ENCODE assay signal across 8 cellular contexts in the genomic region with DNA sequence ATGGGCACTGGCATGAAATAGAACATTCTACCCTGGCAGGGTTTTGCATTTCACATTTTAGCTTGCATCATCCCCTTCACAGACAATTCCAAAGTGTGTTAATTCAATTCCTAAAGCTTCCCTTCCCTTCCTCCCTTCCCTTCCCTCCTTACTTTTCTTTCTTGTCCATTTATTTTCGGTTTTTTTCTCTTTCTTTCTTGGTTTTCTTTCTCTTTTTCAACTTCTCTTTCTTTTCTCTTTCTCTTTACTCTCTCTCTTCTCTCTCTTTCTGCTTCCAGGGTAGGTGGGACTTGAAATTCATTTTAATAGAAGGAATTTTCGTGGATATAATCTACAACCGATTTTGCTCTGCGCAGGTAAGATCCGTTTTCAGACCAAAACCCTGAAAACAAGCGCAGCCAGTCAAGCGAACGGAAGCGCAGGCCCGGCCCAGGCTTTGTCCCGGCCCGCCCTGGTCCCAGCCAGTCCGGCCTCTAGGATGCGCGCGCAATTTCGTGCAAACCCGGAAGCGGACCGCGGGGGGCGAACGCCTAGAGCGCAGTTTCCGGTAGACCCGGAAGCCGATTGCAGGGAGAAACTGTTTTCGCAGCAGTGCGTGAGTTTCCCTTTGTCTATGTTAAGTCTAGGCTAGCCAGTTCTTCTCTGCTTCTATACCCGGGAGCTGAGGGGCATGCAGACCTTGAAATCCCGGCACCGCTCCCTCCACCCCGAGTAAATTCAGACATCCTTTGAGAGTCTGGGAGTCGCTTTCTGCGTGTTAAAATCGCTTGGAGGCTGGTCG. TPM values are rescaled to one million over a fixed set of nuclear protein-coding genes. Genes with fewer than 3 reads are reported as not detected.
DNase-seq lines count a peak whose midpoint lies in the region; ATAC-seq and TF ChIP-seq lines count a peak whose summit lies in the region.

A gene (plus strand): TSS at position 540 of the 781 bp plus-strand sequence. CDS start 4,165 bp downstream, outside the sequence.

- ATAC-seq in GM18505 (IDR thresholded peaks at IDR 0.05; ENCODE audit: unreplicated experiment) = no peak
- ATAC-seq in Panc1 = peak; percentile 100
- peak; percentile 98 to 99 for ATAC-seq in naive thymus-derived CD8-positive, alpha-beta T cell
- ATAC-seq in stimulated activated memory B cell treated with anti-CD40 and anti-IgM and Interleukin-4, amounts not matched to agents 10 μg/mL and 1 μg/mL and 100 μg/mL, for 72 hours = peak; percentile 100

- H3K27me3 ChIP-seq in Panc1 (ENCODE audit: control insufficient read depth, insufficient read depth, low read length) = no peaks in the 10 kb centered on the region

- H3K27ac ChIP-seq in Panc1 (ENCODE audit: low read length) = peak within 1 kb of the TSS; percentile 85

- H3K36me3 Mint-ChIP-seq in naive thymus-derived CD8-positive, alpha-beta T cell = peaks cover 58 to 81% (median 65%) of the 10 kb centered on the region in 3 donors
- H3K36me3 Mint-ChIP-seq in stimulated activated memory B cell treated with anti-CD40 and anti-IgM and Interleukin-4, amounts not matched to agents 10 μg/mL and 1 μg/mL and 100 μg/mL, for 72 hours = peaks cover 87% of the 10 kb centered on the region

- in situ Hi-C loops in Panc1 (cut with HindIII; ENCODE audit: low pct_unique_long_range_greater_than_20kb, low sequenced_read_pairs) = no loop called here

- peaks cover 11% of the 10 kb centered on the region; the same call in 1 of the 2 replicates for H3K9me3 ChIP-seq in Panc1 (ENCODE audit: control insufficient read depth, insufficient read depth, low read depth, low read length)

- H3K4me1 Mint-ChIP-seq in naive thymus-derived CD8-positive, alpha-beta T cell = peaks cover 13 to 27% (median 21%) of the 10 kb centered on the region in 4 donors
- H3K4me1 Mint-ChIP-seq in stimulated activated memory B cell treated with anti-CD40 and anti-IgM and Interleukin-4, amounts not matched to agents 10 μg/mL and 1 μg/mL and 100 μg/mL, for 72 hours = peaks cover 21% of the 10 kb centered on the region

- POLR2A ChIA-PET in Panc1 (lab: Charles Lee) = no interaction called here
- POLR2A ChIA-PET in naive thymus-derived CD8-positive, alpha-beta T cell (lab: Charles Lee) = interaction anchor here (0.6 to 3.2 kb wide), 7 partner anchors 26 to 202 kb away, joined by 3 to 16 read pairs (median 3); a partner anchor contains a TSS

- intact Hi-C loops in Panc1 (cut with micrococcal nuclease; ENCODE audit: unreplicated experiment) = no loop called here

- H3K4me3 Mint-ChIP-seq in naive thymus-derived CD8-positive, alpha-beta T cell = peak within 1 kb of the TSS; percentile 87 to 99 (median 92)
- H3K4me3 Mint-ChIP-seq in stimulated activated memory B cell treated with anti-CD40 and anti-IgM and Interleukin-4, amounts not matched to agents 10 μg/mL and 1 μg/mL and 100 μg/mL, for 72 hours = peak within 1 kb of the TSS; percentile 92

- TSS peak; percentile 92 for BruUV-seq in Panc1 (replicated peaks; lab: Mats Ljungman, UMichigan)

- no peak for TF ChIP-seq CTCF in Panc1 (IDR thresholded peaks at IDR 0.05)

- no peaks in the 10 kb centered on the region for H3K36me3 ChIP-seq in Panc1 (ENCODE audit: control insufficient read depth, insufficient read depth, low read length)

- no peaks in the 10 kb centered on the region for H3K4me1 ChIP-seq in Panc1 (ENCODE audit: control insufficient read depth, insufficient read depth, low read length)

- peak within 1 kb of the TSS; percentile 63 to 82 for H3K4me3 ChIP-seq in Panc1 (ENCODE audit: low read depth in 2 of 2, low read length in 2 of 2)

- TF ChIP-seq POLR2A in GM18505 (IDR thresholded peaks at IDR 0.05; ENCODE audit: borderline replicate concordance, extremely low read depth, insufficient read depth, insufficient read length) = peak; percentile 57

- H3K27me3 Mint-ChIP-seq in naive thymus-derived CD8-positive, alpha-beta T cell = no peaks in the 10 kb centered on the region
- H3K27me3 Mint-ChIP-seq in stimulated activated memory B cell treated with anti-CD40 and anti-IgM and Interleukin-4, amounts not matched to agents 10 μg/mL and 1 μg/mL and 100 μg/mL, for 72 hours = no peaks in the 10 kb centered on the region

- H3K9me3 Mint-ChIP-seq in naive thymus-derived CD8-positive, alpha-beta T cell = peaks cover 8 to 94% (median 63%) of the 10 kb centered on the region in 9 donors
- H3K9me3 Mint-ChIP-seq in stimulated activated memory B cell treated with anti-CD40 and anti-IgM and Interleukin-4, amounts not matched to agents 10 μg/mL and 1 μg/mL and 100 μg/mL, for 72 hours = peaks cover 35% of the 10 kb centered on the region

- CTCF ChIA-PET in Panc1 (lab: Charles Lee) = no interaction called here

- DNase-seq in HK-2 (ENCODE audit: unreplicated experiment) (peak; percentile 98), Panc1 (ENCODE audit: low read depth, low spot score) (peak; percentile 22), fibroblast of gingiva (ENCODE audit: low read depth) (peak; percentile 94), SKM-1 treated with dmso at 0.1 percent for 144 hours (lab: John Stamatoyannopoulos, UW; ENCODE audit: unreplicated experiment) (no peak)
- peak; percentile 91 for DNase-seq in activated T-helper 9 cell treated with anti-CD3 and anti-CD28 coated beads, Interleukin-2, amount 50 U/mL, for 16 hours (ENCODE audit: low read depth)
- peak; percentile 79 to 96 (median 90) for DNase-seq in naive thymus-derived CD8-positive, alpha-beta T cell

- H3K27ac Mint-ChIP-seq in naive thymus-derived CD8-positive, alpha-beta T cell = peak within 1 kb of the TSS; percentile 87 to 99 (median 94)
- H3K27ac Mint-ChIP-seq in stimulated activated memory B cell treated with anti-CD40 and anti-IgM and Interleukin-4, amounts not matched to agents 10 μg/mL and 1 μg/mL and 100 μg/mL, for 72 hours = peak within 1 kb of the TSS; percentile 98

RNA-seq across cellular contexts. Expression of the gene that starts here (rescaled TPM):
- 9.3 TPM for total RNA-seq in Panc1 (2021; ENCODE audit: unreplicated experiment)
- 4.1 TPM for polyA plus RNA-seq in Panc1 (2012; ENCODE audit: insufficient read length)
- 10 to 100 TPM; 57.9 to 62.4 TPM for total RNA-seq in naive thymus-derived CD8-positive, alpha-beta T cell
- polyA plus RNA-seq in naive thymus-derived CD8-positive, alpha-beta T cell = 10 to 100 TPM in 2 of 3 donors, 1 to 10 TPM in 1; 9.2 to 12.4 (median 11.0) TPM
